23 cellular contexts compared by ENCODE assay signal in genomic region chr9:124190761-124191160, GRCh38.
DNase-seq lines count a peak whose midpoint lies in the region; ATAC-seq and TF ChIP-seq lines count a peak whose summit lies in the region.
"Had no signal": no experiment of that assay in that cellular context is flagged by ENCODE, and none has a peak within 500 bp of the region (broad histone marks: within the 10 kb centered on the region; RNA-seq: fewer than 3 reads in every experiment).

No MANE protein-coding gene starts in this region.

- H3K27ac ChIP-seq in right atrium auricular region, result no peak overlapping the region
- no peak overlapping the region for H3K27ac ChIP-seq in heart right ventricle
- H3K27ac ChIP-seq: C4-2B, left ventricle myocardium inferior, SJCRH30 had no signal

- H3K36me3 ChIP-seq in right atrium auricular region (no peaks in the 10 kb centered on the region), heart right ventricle (no peaks in the 10 kb centered on the region)
- H3K36me3 ChIP-seq: gastroesophageal sphincter, left ventricle myocardium inferior, SJCRH30 had no signal

- intact Hi-C loops in heart right ventricle (cut with DNase I), result loop anchor here in 1 of 10 donors (10.0 kb wide), 1 partner anchor 46 kb away; no protein-coding TSS in a partner anchor

- peak; percentile 52 for DNase-seq in right atrium auricular region (ENCODE audit: low spot score)
- no peak for DNase-seq in heart right ventricle
- peak in 42 of 51 donors; percentile 24 to 95 (median 78) for DNase-seq in hypothalamus (lab: John Stamatoyannopoulos, UW)
- DNase-seq in pons (ENCODE audit: low spot score), result peak; percentile 99
- no peak for DNase-seq in NCI-H1092 (lab: John Stamatoyannopoulos, UW)
- no peak for DNase-seq in DMS79 (lab: John Stamatoyannopoulos, UW)
- DNase-seq: activated CD4-positive, alpha-beta T cell treated with anti-CD3 and anti-CD28 coated beads, Interleukin-2, amount 50 U/mL, for 48 hours; activated T-cell treated with anti-CD3 and anti-CD28 coated beads, Interleukin-2, amount 50 U/mL, for 48 hours; GDM1; IMR-90; left ventricle myocardium inferior; MM.1S; mucosa of descending colon; NCI-H226; SJCRH30; stimulated activated CD4-positive, alpha-beta T cell treated with anti-CD3 and anti-CD28 coated beads, Interleukin-2, amount 100 ng/mL, for 24 hours had no signal

- H3K9me3 ChIP-seq in right atrium auricular region, result peaks cover 0 to 10% of the 10 kb centered on the region in 2 donors
- H3K9me3 ChIP-seq in heart right ventricle, result peaks cover 0 to 17% (median 2%) of the 10 kb centered on the region in 11 donors
- H3K9me3 ChIP-seq: mucosa of descending colon, SJCRH30 had no signal

- H3K4me3 ChIP-seq in right atrium auricular region (no peak overlapping the region), heart right ventricle (no peak overlapping the region)
- H3K4me3 ChIP-seq: gastroesophageal sphincter, GM12878, left ventricle myocardium inferior, mucosa of descending colon, SJCRH30 had no signal

- TF ChIP-seq CTCF in right atrium auricular region (IDR thresholded peaks at IDR 0.05), result no peak
- no peak for TF ChIP-seq CTCF in heart right ventricle (IDR thresholded peaks at IDR 0.05)

- ATAC-seq in heart right ventricle (no peak), GM21367 (IDR thresholded peaks at IDR 0.05; ENCODE audit: unreplicated experiment) (no peak), HG03196 (IDR thresholded peaks at IDR 0.05; ENCODE audit: unreplicated experiment) (no peak)
- ATAC-seq: gastroesophageal sphincter, GM12878, HCT116, mucosa of descending colon, WTC11 had no signal

- H3K27me3 ChIP-seq in right atrium auricular region (no peaks in the 10 kb centered on the region), heart right ventricle (peaks cover 0 to 21% (median 6%) of the 10 kb centered on the region in 7 donors)

- H3K4me1 ChIP-seq in right atrium auricular region (no peaks in the 10 kb centered on the region), heart right ventricle (peaks cover 0 to 2% (median 0%) of the 10 kb centered on the region in 9 donors)
- H3K4me1 ChIP-seq: gastroesophageal sphincter, left ventricle myocardium inferior, SJCRH30 had no signal

- WGBS in heart right ventricle, 2 donors, result 77 to 85% methylated on average over 10 of the region's 10 CpGs

Comparison
In these comparisons a context has a peak if more than half of its experiments do, and no peak if none do; other contexts are left out.
1. DNase-seq: peak in right atrium auricular region (single experiment), hypothalamus (42 of 51) and pons (single experiment); none in heart right ventricle (0 of 2), NCI-H1092 (single experiment) and DMS79 (single experiment).